In the genomic region with DNA sequence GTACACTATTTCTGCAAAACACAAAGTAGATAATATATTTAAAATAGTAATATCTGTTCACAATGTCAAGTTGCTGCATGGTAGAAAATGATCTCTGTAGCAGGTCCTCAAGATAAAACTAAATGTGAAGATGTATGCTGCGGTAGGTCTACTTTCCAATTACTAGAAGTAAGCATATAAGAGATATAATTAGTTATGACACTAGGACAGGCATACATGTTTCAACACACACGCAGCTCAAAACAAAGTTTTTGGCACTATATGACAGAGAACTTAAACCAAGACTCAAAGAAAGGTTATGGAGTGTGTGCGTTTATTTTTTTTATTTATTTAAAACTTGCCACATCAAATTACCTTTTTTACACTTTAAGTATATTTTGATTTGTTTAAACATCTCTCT, we compare ENCODE assay signal across 8 cellular contexts.
"Had no signal": no experiment of that assay in that cellular context is flagged by ENCODE, and none has a peak within 500 bp of the region (broad histone marks: within the 10 kb centered on the region; RNA-seq: fewer than 3 reads in every experiment).

No MANE protein-coding gene starts in this region.

- H3K36me3 ChIP-seq: HAP-1 had no signal

- H3K9me3 Mint-ChIP-seq: H9, HFFc6 had no signal

- H3K27ac Mint-ChIP-seq: HFFc6 had no signal

- H3K27ac ChIP-seq: GM23248 had no signal

- DNase-seq: GM23248, GOT3, H7, H9, HCEC 1CT, HFFc6 had no signal

- H3K4me3 ChIP-seq: GM23248, HAP-1 had no signal

- H2AFZ ChIP-seq: GM23248 had no signal

- H3K4me3 Mint-ChIP-seq: H9, HFFc6 had no signal

- ATAC-seq: HCT116 had no signal
